ENCODE assay signal across 17 cellular contexts in the genomic region with DNA sequence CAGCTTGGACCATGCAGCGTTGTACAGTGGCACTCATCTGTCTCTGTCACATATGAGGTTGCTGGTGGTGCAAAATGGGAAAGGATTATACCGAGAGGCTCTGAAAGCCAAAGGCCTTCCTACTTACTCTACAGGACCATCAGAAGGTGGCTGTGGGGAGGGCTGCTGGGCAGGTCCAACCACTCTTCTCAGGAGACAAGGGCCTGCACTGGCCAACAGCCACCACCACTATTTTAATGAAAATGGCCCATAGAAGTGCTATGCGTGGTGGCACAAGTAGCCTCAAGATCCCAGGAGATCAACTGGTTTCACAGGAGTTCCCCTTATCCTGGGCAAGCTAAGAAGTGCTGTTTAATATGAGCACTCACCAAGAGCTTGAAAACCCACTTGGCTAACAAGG. TPM values are rescaled to one million over a fixed set of nuclear protein-coding genes. Genes with fewer than 3 reads are reported as not detected.
DNase-seq lines count a peak whose midpoint lies in the region; ATAC-seq and TF ChIP-seq lines count a peak whose summit lies in the region.
"Had no signal": no experiment of that assay in that cellular context is flagged by ENCODE, and none has a peak within 500 bp of the region (broad histone marks: within the 10 kb centered on the region; RNA-seq: fewer than 3 reads in every experiment).

No MANE protein-coding gene starts in this region.

- peaks cover 4% of the 10 kb centered on the region; the same call in 1 of the 2 replicates for H3K9me3 ChIP-seq in BLaER1
- H3K9me3 ChIP-seq in KOPT-K1 (ENCODE audit: insufficient read depth, low read length, poor library complexity, severe bottlenecking) = no peaks in the 10 kb centered on the region
- peaks cover 0 to 2% of the 10 kb centered on the region in 2 donors for H3K9me3 ChIP-seq in lung (ENCODE audit: control insufficient read depth in 2 of 2, insufficient read depth in 1 of 2, low read length in 1 of 2)
- H3K9me3 ChIP-seq: HAP-1 had no signal

- no peak for ATAC-seq in lung (ENCODE audit: insufficient read depth, low FRiP score)
- ATAC-seq in GM18867 (IDR thresholded peaks at IDR 0.05; ENCODE audit: unreplicated experiment) = no peak
- ATAC-seq: GM12878 had no signal

- no peak for TF ChIP-seq CTCF in lung (IDR thresholded peaks at IDR 0.05; ENCODE audit: control extremely low read depth, extremely low read depth)

- 70 to 76% methylated on average over 3 of the region's 3 CpGs for WGBS in lung, 2 donors

- H3K36me3 ChIP-seq in BLaER1 = no peaks in the 10 kb centered on the region
- H3K36me3 ChIP-seq in KOPT-K1 (ENCODE audit: insufficient read depth, low read length) = no peaks in the 10 kb centered on the region
- H3K36me3 ChIP-seq in lung (ENCODE audit: control insufficient read depth in 2 of 2, insufficient read depth in 2 of 2, low read length in 2 of 2) = no peaks in the 10 kb centered on the region
- H3K36me3 ChIP-seq: BLaER1 treated with 17β-estradiol and CSF1 and Interleukin-3, amounts not matched to agents 10 nM and 100 nM; HAP-1 had no signal

- peaks cover 22% of the 10 kb centered on the region; the same call in 1 of the 2 replicates for H3K4me1 ChIP-seq in BLaER1
- peaks cover 0 to 2% of the 10 kb centered on the region in 2 donors for H3K4me1 ChIP-seq in lung (ENCODE audit: control insufficient read depth in 2 of 2, insufficient read depth in 2 of 2, low read length in 2 of 2)
- H3K4me1 ChIP-seq: HAP-1 had no signal

- H3K9ac ChIP-seq in BLaER1 = no peak overlapping the region
- H3K9ac ChIP-seq: BLaER1 treated with 17β-estradiol and CSF1 and Interleukin-3, amounts not matched to agents 10 nM and 100 nM had no signal

- H3K27me3 ChIP-seq in BLaER1 = no peaks in the 10 kb centered on the region
- no peaks in the 10 kb centered on the region for H3K27me3 ChIP-seq in lung (ENCODE audit: control insufficient read depth, insufficient read depth)
- H3K27me3 ChIP-seq: BLaER1 treated with 17β-estradiol and CSF1 and Interleukin-3, amounts not matched to agents 10 nM and 100 nM had no signal

- 0 out of 2 replicates have a peak overlapping the region, but pooled peaks have one; percentile 9 for H3K27ac ChIP-seq in BLaER1
- peak overlapping the region; percentile 27 for H3K27ac ChIP-seq in KOPT-K1 (ENCODE audit: low read depth, low read length, poor library complexity, severe bottlenecking)
- H3K27ac ChIP-seq in lung (ENCODE audit: low read depth in 1 of 2, low read length in 1 of 2) = no peak overlapping the region
- H3K27ac ChIP-seq: BLaER1 treated with 17β-estradiol and CSF1 and Interleukin-3, amounts not matched to agents 10 nM and 100 nM had no signal

- H4K20me1 ChIP-seq in BLaER1 = no peaks in the 10 kb centered on the region
- H4K20me1 ChIP-seq: BLaER1 treated with 17β-estradiol and CSF1 and Interleukin-3, amounts not matched to agents 10 nM and 100 nM had no signal

- H3K4me3 ChIP-seq in BLaER1 (no peak overlapping the region), lung (no peak overlapping the region)
- H3K4me3 ChIP-seq: BLaER1 treated with 17β-estradiol and CSF1 and Interleukin-3, amounts not matched to agents 10 nM and 100 nM; GM12878; HAP-1 had no signal

- DNase-seq in DMS79 (lab: John Stamatoyannopoulos, UW) (peak; percentile 78), lung (ENCODE audit: low spot score) (peak; percentile 25), activated T-cell treated with anti-CD3 and anti-CD28 coated beads for 4 hours (no peak), NCI-H226 (no peak)
- DNase-seq: CD4-positive, alpha-beta T cell; CD8-positive, alpha-beta memory T cell; DMS 273 treated with DMSO at 0.1 percent for 48 hours; EL; GDM1; GOT3; HFFc6 had no signal

- H3K4me2 ChIP-seq in BLaER1 = peak overlapping the region; percentile 18; the same call in 1 of the 2 replicates

RNA-seq across cellular contexts. Expression of a gene that starts 52.3 kb away (rescaled TPM):
- total RNA-seq in lung = 10 to 100 TPM; 14.8 to 20.5 TPM
- polyA plus RNA-seq in lung = 10 to 100 TPM; 20.5 to 39.5 TPM

RNA-seq across cellular contexts. Expression of a gene that starts 52.4 kb away (rescaled TPM):
- 1 to 10 TPM; 1.8 to 3.2 TPM for total RNA-seq in lung
- polyA plus RNA-seq in lung = 1 to 10 TPM in 1 of 2 donors, under 1 TPM in 1; 0.50 to 1.9 TPM
- polyA plus RNA-seq: CD8-positive, alpha-beta memory T cell had no signal

Comparison
In these comparisons a context has a peak if more than half of its experiments do, and no peak if none do; other contexts are left out.
1. H3K27ac ChIP-seq: peak in BLaER1 (single experiment) and KOPT-K1 (single experiment); none in lung (0 of 2).
2. DNase-seq: peak in DMS79 (single experiment) and lung (single experiment); none in activated T-cell treated with anti-CD3 and anti-CD28 coated beads for 4 hours (single experiment) and NCI-H226 (single experiment).